ENCODE assay signal across 7 cellular contexts in the genomic region with DNA sequence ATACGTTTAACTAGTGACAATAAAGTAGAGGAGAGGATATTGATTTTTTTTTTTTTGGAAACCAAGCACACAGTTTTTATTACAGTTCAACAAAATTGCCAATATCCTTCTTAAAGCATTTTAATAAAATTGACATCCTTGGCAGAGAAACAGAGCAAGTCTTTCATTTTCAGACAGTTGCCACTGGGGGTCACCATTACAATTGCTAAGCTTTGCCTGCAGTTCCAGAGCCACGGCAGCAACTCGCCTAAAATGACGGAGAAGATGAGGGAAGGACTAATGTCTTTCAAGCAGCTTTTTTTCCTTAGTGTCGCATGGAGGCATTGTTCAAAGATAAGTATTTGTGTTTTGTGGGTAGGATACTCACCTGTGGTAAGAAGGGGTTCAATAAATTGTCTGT.
DNase-seq lines count a peak whose midpoint lies in the region; ATAC-seq and TF ChIP-seq lines count a peak whose summit lies in the region.

No MANE protein-coding gene starts in this region.

- no peaks in the 10 kb centered on the region for H3K4me1 Mint-ChIP-seq in immature natural killer cell

- no peaks in the 10 kb centered on the region for H3K27me3 ChIP-seq in brain microvascular endothelial cell (replicated peaks)

- no peak overlapping the region for H3K4me3 Mint-ChIP-seq in immature natural killer cell

- peak; percentile 23 for DNase-seq in GM13977 (ENCODE audit: low spot score)
- DNase-seq in NCI-H1694 treated with DMSO at 0.1 percent for 48 hours (lab: John Stamatoyannopoulos, UW) = peak; percentile 4
- DNase-seq in brain microvascular endothelial cell = peak; percentile 25
- DNase-seq in myocyte (ENCODE audit: low read depth) = peak; percentile 0
- DNase-seq in immature natural killer cell = no peak
- no peak for DNase-seq in HCEC 1CT

- no peak overlapping the region for H3K27ac ChIP-seq in brain microvascular endothelial cell

- in situ Hi-C loops in GM13977 (cut with MboI; ENCODE audit: low pct_unique_long_range_greater_than_20kb, low sequenced_read_pairs, unreplicated experiment) = no loop called here
- in situ Hi-C loops in brain microvascular endothelial cell (cut with HindIII; ENCODE audit: low pct_ligation_motif_present, low sequenced_read_pairs) = no loop called here

- H3K36me3 ChIP-seq in brain microvascular endothelial cell (replicated peaks) = no peaks in the 10 kb centered on the region

- peaks cover 0 to 3% (median 0%) of the 10 kb centered on the region in 6 donors for H3K9me3 Mint-ChIP-seq in immature natural killer cell

- H3K27me3 Mint-ChIP-seq in immature natural killer cell (ENCODE audit: low read depth in 3 of 3) = peaks cover 0 to 3% (median 2%) of the 10 kb centered on the region in 3 donors

- ATAC-seq in HG02759 (IDR thresholded peaks at IDR 0.05; ENCODE audit: unreplicated experiment) = no peak

- peak overlapping the region; percentile 16 for H3K4me3 ChIP-seq in brain microvascular endothelial cell (ENCODE audit: low read depth, low read length)

- H3K27ac Mint-ChIP-seq in immature natural killer cell = no peak overlapping the region

- H3K36me3 Mint-ChIP-seq in immature natural killer cell = no peaks in the 10 kb centered on the region

- TF ChIP-seq CTCF in GM13977 (IDR thresholded peaks at IDR 0.05; ENCODE audit: extremely low read depth, insufficient read depth, missing control alignments) (peak; percentile 39), brain microvascular endothelial cell (IDR thresholded peaks at IDR 0.05; ENCODE audit: low read depth, low read length, missing control alignments) (peak; percentile 54)

Comparison
In these comparisons a context has a peak if more than half of its experiments do, and no peak if none do; other contexts are left out.
1. DNase-seq: peak in GM13977 (single experiment), NCI-H1694 treated with DMSO at 0.1 percent for 48 hours (single experiment), brain microvascular endothelial cell (single experiment) and myocyte (single experiment); none in immature natural killer cell (0 of 3) and HCEC 1CT (single experiment).